In the genomic region with DNA sequence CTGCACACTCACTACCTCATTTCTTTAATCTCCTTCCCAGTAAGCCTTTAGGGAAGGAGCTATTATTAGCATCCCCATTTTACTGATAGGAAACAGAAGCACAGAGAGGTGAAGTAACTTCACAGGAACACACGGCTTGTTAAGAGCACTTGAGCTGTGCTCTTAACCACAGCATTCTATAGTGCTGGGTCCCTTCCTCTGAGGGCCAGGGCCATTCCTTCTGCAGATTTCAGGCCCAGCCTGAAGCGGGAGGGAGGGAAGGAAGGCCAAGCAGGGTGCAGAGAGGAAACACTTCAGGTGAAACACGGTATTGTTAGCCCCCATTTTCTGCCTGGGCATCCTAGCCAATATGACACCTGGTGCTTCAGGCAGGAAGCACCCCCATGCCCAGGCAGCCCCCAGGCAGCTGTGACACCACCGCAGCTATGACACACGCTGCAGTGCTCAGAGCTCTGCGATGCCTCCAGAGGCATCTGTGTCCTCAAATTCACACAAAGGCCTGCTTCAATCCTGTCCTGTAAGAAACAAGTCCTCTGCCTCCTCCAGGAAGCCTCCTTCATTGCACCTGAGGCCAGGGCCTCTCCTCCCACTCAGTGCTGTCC, we compare ENCODE assay signal across 13 cellular contexts. TPM values are rescaled to one million over a fixed set of nuclear protein-coding genes. Genes with fewer than 3 reads are reported as not detected.
DNase-seq lines count a peak whose midpoint lies in the region; ATAC-seq lines count a peak whose summit lies in the region.
"Had no signal": no experiment of that assay in that cellular context is flagged by ENCODE, and none has a peak within 500 bp of the region (broad histone marks: within the 10 kb centered on the region; RNA-seq: fewer than 3 reads in every experiment).

No MANE protein-coding gene starts in this region.

- peak; percentile 33 for DNase-seq in activated naive CD4-positive, alpha-beta T cell treated with anti-CD3 and anti-CD28 coated beads for 36 hours
- DNase-seq in activated naive CD4-positive, alpha-beta T cell treated with anti-CD3 and anti-CD28 coated beads, Interleukin-2, amount 50 U/mL, for 72 hours (ENCODE audit: low spot score in 2 of 2), result no peak
- DNase-seq in SKM-1 treated with dmso at 0.1 percent for 144 hours (lab: John Stamatoyannopoulos, UW; ENCODE audit: unreplicated experiment) (peak; percentile 51), left ventricle myocardium superior (no peak), midbrain (lab: John Stamatoyannopoulos, UW) (no peak), NCI-H2196 treated with DMSO at 0.1 percent for 48 hours (lab: John Stamatoyannopoulos, UW; ENCODE audit: unreplicated experiment) (no peak)
- DNase-seq in stimulated activated naive CD8-positive, alpha-beta T cell treated with anti-CD3 and anti-CD28 coated beads, Interleukin-15, Interleukin-2, amounts not matched to agents 100 U/mL and 50 U/mL, for 24 hours, result no peak
- DNase-seq: NCI-H2029 treated with DMSO at 0.1 percent for 48 hours had no signal

- no peaks in the 10 kb centered on the region for H3K9me3 Mint-ChIP-seq in activated naive CD4-positive, alpha-beta T cell treated with anti-CD3 and anti-CD28 coated beads for 36 hours
- no peaks in the 10 kb centered on the region for H3K9me3 Mint-ChIP-seq in activated naive CD4-positive, alpha-beta T cell treated with anti-CD3 and anti-CD28 coated beads, Interleukin-2, amount 50 U/mL, for 72 hours

- H3K36me3 Mint-ChIP-seq in activated naive CD4-positive, alpha-beta T cell treated with anti-CD3 and anti-CD28 coated beads for 36 hours (ENCODE audit: low read depth), result no peaks in the 10 kb centered on the region
- no peaks in the 10 kb centered on the region for H3K36me3 Mint-ChIP-seq in activated naive CD4-positive, alpha-beta T cell treated with anti-CD3 and anti-CD28 coated beads, Interleukin-2, amount 50 U/mL, for 72 hours

- H3K27me3 Mint-ChIP-seq in activated naive CD4-positive, alpha-beta T cell treated with anti-CD3 and anti-CD28 coated beads for 36 hours (ENCODE audit: low read depth), result no peaks in the 10 kb centered on the region

- intact Hi-C loops in activated naive CD4-positive, alpha-beta T cell treated with anti-CD3 and anti-CD28 coated beads for 36 hours (cut with micrococcal nuclease), result no loop called here
- intact Hi-C loops in left ventricle myocardium superior (cut with micrococcal nuclease), result no loop called here

- CTCF ChIA-PET in activated naive CD4-positive, alpha-beta T cell treated with anti-CD3 and anti-CD28 coated beads for 36 hours (lab: Charles Lee), result interaction anchor here (1.2 kb wide), 1 partner anchor 122 kb away, joined by 9 read pairs; no protein-coding TSS in a partner anchor

- no peaks in the 10 kb centered on the region for H3K4me1 Mint-ChIP-seq in activated naive CD4-positive, alpha-beta T cell treated with anti-CD3 and anti-CD28 coated beads for 36 hours (ENCODE audit: low read depth)

- H3K4me3 Mint-ChIP-seq in activated naive CD4-positive, alpha-beta T cell treated with anti-CD3 and anti-CD28 coated beads for 36 hours, result no peak overlapping the region

- ATAC-seq in activated naive CD4-positive, alpha-beta T cell treated with anti-CD3 and anti-CD28 coated beads, Interleukin-2, amount 50 U/mL, for 72 hours, result no peak
- ATAC-seq in left ventricle myocardium superior, result peak; percentile 23
- peak; percentile 61 for ATAC-seq in stimulated activated naive CD8-positive, alpha-beta T cell treated with anti-CD3 and anti-CD28 coated beads, Interleukin-15, Interleukin-2, amounts not matched to agents 100 U/mL and 50 U/mL, for 24 hours
- ATAC-seq in HG03442 (IDR thresholded peaks at IDR 0.05; ENCODE audit: unreplicated experiment), result no peak
- ATAC-seq: Panc1 had no signal

- H3K27ac Mint-ChIP-seq in activated naive CD4-positive, alpha-beta T cell treated with anti-CD3 and anti-CD28 coated beads for 36 hours, result no peak overlapping the region
- H3K27ac Mint-ChIP-seq in activated naive CD4-positive, alpha-beta T cell treated with anti-CD3 and anti-CD28 coated beads, Interleukin-2, amount 50 U/mL, for 72 hours, result peak overlapping the region in 1 of 2 donors; percentile 73

RNA-seq across cellular contexts. Expression of a gene that starts 4.5 kb away (rescaled TPM):
- total RNA-seq in activated naive CD4-positive, alpha-beta T cell treated with anti-CD3 and anti-CD28 coated beads for 36 hours, result not detected
- total RNA-seq in activated naive CD4-positive, alpha-beta T cell treated with anti-CD3 and anti-CD28 coated beads, Interleukin-2, amount 50 U/mL, for 72 hours, result not detected
- total RNA-seq in left ventricle myocardium superior, result 15.8 TPM
- total RNA-seq: pulmonary artery endothelial cell had no signal

RNA-seq across cellular contexts. Expression of a gene that starts 19.2 kb away (rescaled TPM):
- 1 to 10 TPM; 4.7 to 5.2 TPM for total RNA-seq in activated naive CD4-positive, alpha-beta T cell treated with anti-CD3 and anti-CD28 coated beads for 36 hours
- total RNA-seq in activated naive CD4-positive, alpha-beta T cell treated with anti-CD3 and anti-CD28 coated beads, Interleukin-2, amount 50 U/mL, for 72 hours, result 1 to 10 TPM; 8.7 to 9.5 TPM
- 9.8 TPM for total RNA-seq in left ventricle myocardium superior

RNA-seq across cellular contexts. Expression of a gene that starts 28.9 kb away (rescaled TPM):
- total RNA-seq in activated naive CD4-positive, alpha-beta T cell treated with anti-CD3 and anti-CD28 coated beads for 36 hours, result not detected
- not detected for total RNA-seq in activated naive CD4-positive, alpha-beta T cell treated with anti-CD3 and anti-CD28 coated beads, Interleukin-2, amount 50 U/mL, for 72 hours
- total RNA-seq in left ventricle myocardium superior, result 6.4 TPM
- total RNA-seq: Daoy, lung microvascular endothelial cell, pulmonary artery endothelial cell had no signal

RNA-seq across cellular contexts. Expression of a gene that starts 50.4 kb away (rescaled TPM):
- total RNA-seq in activated naive CD4-positive, alpha-beta T cell treated with anti-CD3 and anti-CD28 coated beads for 36 hours, result under 1 TPM; 0.33 to 0.40 TPM
- total RNA-seq in activated naive CD4-positive, alpha-beta T cell treated with anti-CD3 and anti-CD28 coated beads, Interleukin-2, amount 50 U/mL, for 72 hours, result under 1 TPM in 1 of 2 donors, not detected in 1; 0.31 TPM
- total RNA-seq in left ventricle myocardium superior, result 207 TPM
- total RNA-seq: Daoy, lung microvascular endothelial cell, pulmonary artery endothelial cell had no signal

Comparison
In these comparisons a context has a peak if more than half of its experiments do, and no peak if none do; other contexts are left out.
1. DNase-seq: peak in activated naive CD4-positive, alpha-beta T cell treated with anti-CD3 and anti-CD28 coated beads for 36 hours (single experiment) and SKM-1 treated with dmso at 0.1 percent for 144 hours (single experiment); none in activated naive CD4-positive, alpha-beta T cell treated with anti-CD3 and anti-CD28 coated beads, Interleukin-2, amount 50 U/mL, for 72 hours (0 of 2), left ventricle myocardium superior (single experiment), stimulated activated naive CD8-positive, alpha-beta T cell treated with anti-CD3 and anti-CD28 coated beads, Interleukin-15, Interleukin-2, amounts not matched to agents 100 U/mL and 50 U/mL, for 24 hours (single experiment), midbrain (single experiment) and NCI-H2196 treated with DMSO at 0.1 percent for 48 hours (single experiment).
2. ATAC-seq: peak in left ventricle myocardium superior (single experiment) and stimulated activated naive CD8-positive, alpha-beta T cell treated with anti-CD3 and anti-CD28 coated beads, Interleukin-15, Interleukin-2, amounts not matched to agents 100 U/mL and 50 U/mL, for 24 hours (single experiment); none in activated naive CD4-positive, alpha-beta T cell treated with anti-CD3 and anti-CD28 coated beads, Interleukin-2, amount 50 U/mL, for 72 hours (0 of 2) and HG03442 (single experiment).
3. RNA of a gene that starts 4.5 kb away (total RNA-seq): 15.8 TPM in left ventricle myocardium superior (single experiment); not detected in activated naive CD4-positive, alpha-beta T cell treated with anti-CD3 and anti-CD28 coated beads for 36 hours and not detected in activated naive CD4-positive, alpha-beta T cell treated with anti-CD3 and anti-CD28 coated beads, Interleukin-2, amount 50 U/mL, for 72 hours; every median in the first group is over 10 times any median in the second.